In the genomic region with DNA sequence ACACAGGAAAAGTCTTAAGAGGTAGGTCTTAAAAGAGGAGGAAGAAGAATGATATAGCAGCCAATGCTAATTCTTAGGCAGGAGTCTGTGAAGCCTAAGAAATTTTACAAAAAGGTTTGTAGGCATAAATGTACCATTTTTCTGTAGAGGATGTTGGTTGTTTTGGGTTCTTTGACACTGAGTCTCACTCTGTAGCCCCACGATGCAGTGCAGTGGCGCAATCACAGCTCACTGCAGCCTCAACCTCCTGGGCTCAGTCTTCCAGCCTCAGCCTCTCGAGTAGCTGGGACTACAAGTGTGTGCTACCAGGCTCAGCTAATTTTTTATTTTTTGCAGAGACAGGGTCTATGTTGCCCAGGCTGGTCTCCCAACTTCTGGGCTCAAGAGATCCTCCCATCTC, we compare ENCODE assay signal across 22 cellular contexts. TPM values are rescaled to one million over a fixed set of nuclear protein-coding genes. Genes with fewer than 3 reads are reported as not detected.
A peak's percentile ranks its signal among the peaks of the same experiment; 100 is the strongest.
DNase-seq lines count a peak whose midpoint lies in the region; ATAC-seq and TF ChIP-seq lines count a peak whose summit lies in the region.
"Had no signal": no experiment of that assay in that cellular context is flagged by ENCODE, and none has a peak within 500 bp of the region (broad histone marks: within the 10 kb centered on the region; RNA-seq: fewer than 3 reads in every experiment).

No MANE protein-coding gene starts in this region.

- ATAC-seq in HG03045 (IDR thresholded peaks at IDR 0.05; ENCODE audit: unreplicated experiment): no peak
- ATAC-seq: HCT116, Right ventricle myocardium inferior had no signal

- H3K9ac ChIP-seq in colonic mucosa (ENCODE audit: low read depth in 2 of 2, low read length in 2 of 2): no peak overlapping the region

- H3K4me1 ChIP-seq in colonic mucosa: no peaks in the 10 kb centered on the region
- H3K4me1 ChIP-seq: BE2C, SJSA1 had no signal

- no peaks in the 10 kb centered on the region for H3K9me3 ChIP-seq in colonic mucosa
- H3K9me3 ChIP-seq: BE2C, SJSA1 had no signal

- H3K4me3 ChIP-seq in choroid plexus epithelial cell (ENCODE audit: low read depth, low read length) (no peak overlapping the region), colonic mucosa (no peak overlapping the region)
- H3K4me3 ChIP-seq: PC-9, SJSA1 had no signal

- H3K36me3 ChIP-seq in colonic mucosa: no peaks in the 10 kb centered on the region
- H3K36me3 ChIP-seq: BE2C, SJSA1 had no signal

- no peak overlapping the region for H3K27ac ChIP-seq in colonic mucosa
- H3K27ac ChIP-seq: HL-60, PC-9, SJSA1 had no signal

- H3K27me3 ChIP-seq in colonic mucosa: no peaks in the 10 kb centered on the region
- H3K27me3 ChIP-seq: BE2C, SJSA1 had no signal

- peak; percentile 4 for DNase-seq in MV-4-11 (lab: John Stamatoyannopoulos, UW)
- DNase-seq in choroid plexus epithelial cell (ENCODE audit: low read depth): peak; percentile 17
- DNase-seq in iris pigment epithelial cell (ENCODE audit: low read depth): peak; percentile 30
- no peak for DNase-seq in DMS 273 (lab: John Stamatoyannopoulos, UW; ENCODE audit: unreplicated experiment)
- DNase-seq in colonic mucosa: no peak
- no peak for DNase-seq in NCI-H146 (lab: John Stamatoyannopoulos, UW)
- DNase-seq: BE2C; CD8-positive, alpha-beta memory T cell; GF-D8; GOT3; Karpas-422; NCI-H1105 treated with DMSO at 0.1 percent for 48 hours; NCI-H1694 treated with DMSO at 0.1 percent for 48 hours; NCI-H2081; NCI-H2227 treated with DMSO at 0.1 percent for 48 hours; NCI-H526 treated with DMSO at 0.1 percent for 48 hours; PC-9 had no signal

- intact Hi-C loops in colonic mucosa (cut with DNase I): no loop called here

- TF ChIP-seq CTCF in choroid plexus epithelial cell (conservative IDR thresholded peaks at IDR 0.05; ENCODE audit: low read depth, low read length): no peak
- TF ChIP-seq CTCF in colonic mucosa (IDR thresholded peaks at IDR 0.05): no peak

RNA-seq across cellular contexts. Expression of a gene that starts 37.7 kb away (rescaled TPM):
- 10 to 100 TPM; 28.9 to 39.2 TPM for total RNA-seq in colonic mucosa

Comparison
In these comparisons a context has a peak if more than half of its experiments do, and no peak if none do; other contexts are left out.
1. DNase-seq: peak in MV-4-11 (single experiment), choroid plexus epithelial cell (single experiment) and iris pigment epithelial cell (single experiment); none in DMS 273 (single experiment), colonic mucosa (single experiment) and NCI-H146 (single experiment).